Comparison of ENCODE assay signal across 8 cellular contexts in genomic region chr3:42080452-42080872, GRCh38. TPM values are rescaled to one million over a fixed set of nuclear protein-coding genes. Genes with fewer than 3 reads are reported as not detected.
DNase-seq lines count a peak whose midpoint lies in the region; ATAC-seq, FAIRE-seq and TF ChIP-seq lines count a peak whose summit lies in the region.

No MANE protein-coding gene starts in this region.

- H3K27ac ChIP-seq in pancreas, result peak overlapping the region in 2 of 4 donors; percentile 3 to 37
- H3K27ac ChIP-seq in WERI-Rb-1, result no peak overlapping the region

- peaks cover 21% of the 10 kb centered on the region for H3K36me3 Mint-ChIP-seq in HFFc6 (ENCODE audit: low read depth)
- H3K36me3 Mint-ChIP-seq in activated CD4-positive, alpha-beta T cell treated with anti-CD3 and anti-CD28 coated beads, Interleukin-2, amount 10 ng/mL, durations not matched to agents 24 days and 14 days (ENCODE audit: low read depth), result peaks cover 3% of the 10 kb centered on the region

- H3K4me3 ChIP-seq in foreskin fibroblast (ENCODE audit: low read depth in 1 of 2, low read length in 2 of 2), result no peak overlapping the region
- no peak overlapping the region for H3K4me3 ChIP-seq in pancreas
- H3K4me3 ChIP-seq in WERI-Rb-1 (ENCODE audit: low read depth, low read length), result no peak overlapping the region

- FAIRE-seq in pancreas (lab: Jason Lieb, UNC), result no peak

- ATAC-seq in pancreas, result peak; percentile 77 to 84 (median 79)

- peaks cover 4% of the 10 kb centered on the region; the same call in 1 of the 2 replicates for H3K9me3 Mint-ChIP-seq in HFFc6
- H3K9me3 Mint-ChIP-seq in activated CD4-positive, alpha-beta T cell treated with anti-CD3 and anti-CD28 coated beads, Interleukin-2, amount 10 ng/mL, durations not matched to agents 24 days and 14 days, result peaks cover 4% of the 10 kb centered on the region

- H3K27ac Mint-ChIP-seq in HFFc6, result peak overlapping the region; percentile 83
- peak overlapping the region; percentile 84 for H3K27ac Mint-ChIP-seq in activated CD4-positive, alpha-beta T cell treated with anti-CD3 and anti-CD28 coated beads, Interleukin-2, amount 10 ng/mL, durations not matched to agents 24 days and 14 days

- no peak for TF ChIP-seq CTCF in HFFc6 (IDR thresholded peaks at IDR 0.05)
- TF ChIP-seq CTCF in foreskin fibroblast (IDR thresholded peaks at IDR 0.05; ENCODE audit: low read depth, low read length), result no peak
- no peak for TF ChIP-seq CTCF in pancreas (IDR thresholded peaks at IDR 0.05)
- no peak for TF ChIP-seq CTCF in WERI-Rb-1 (IDR thresholded peaks at IDR 0.05; ENCODE audit: low read depth, low read length)

- H3K4me3 Mint-ChIP-seq in HFFc6, result peak overlapping the region; percentile 38
- peak overlapping the region; percentile 26 for H3K4me3 Mint-ChIP-seq in activated CD4-positive, alpha-beta T cell treated with anti-CD3 and anti-CD28 coated beads, Interleukin-2, amount 10 ng/mL, durations not matched to agents 24 days and 14 days

- H3K4me1 Mint-ChIP-seq in HFFc6 (ENCODE audit: low read depth), result peaks cover 77% of the 10 kb centered on the region
- H3K4me1 Mint-ChIP-seq in activated CD4-positive, alpha-beta T cell treated with anti-CD3 and anti-CD28 coated beads, Interleukin-2, amount 10 ng/mL, durations not matched to agents 24 days and 14 days, result peaks cover 37% of the 10 kb centered on the region

- peaks cover 0 to 12% (median 9%) of the 10 kb centered on the region in 3 donors for H3K4me1 ChIP-seq in pancreas

- no peaks in the 10 kb centered on the region for H3K27me3 ChIP-seq in pancreas
- H3K27me3 ChIP-seq in WERI-Rb-1 (ENCODE audit: insufficient read depth, low read depth, severe bottlenecking), result no peaks in the 10 kb centered on the region

- 68 to 78% methylated on average over 1 of the region's 1 CpG for WGBS in pancreas, 2 donors

- peak; percentile 86 for DNase-seq in Ammon's horn (ENCODE audit: low spot score)
- peak; percentile 59 for DNase-seq in HFFc6
- DNase-seq in activated CD4-positive, alpha-beta T cell treated with anti-CD3 and anti-CD28 coated beads, Interleukin-2, amount 10 ng/mL, durations not matched to agents 24 days and 14 days, result no peak
- DNase-seq in foreskin fibroblast, result peak; percentile 65 to 78
- DNase-seq in pancreas, result no peak
- DNase-seq in NCI-H748 (lab: John Stamatoyannopoulos, UW; ENCODE audit: unreplicated experiment), result no peak
- DNase-seq in WERI-Rb-1, result no peak
- DNase-seq in stimulated activated CD8-positive, alpha-beta memory T cell treated with anti-CD3 and anti-CD28 coated beads, Interleukin-4, amount 100 ng/mL, for 48 hours, result no peak

- intact Hi-C loops in activated CD4-positive, alpha-beta T cell treated with anti-CD3 and anti-CD28 coated beads, Interleukin-2, amount 10 ng/mL, durations not matched to agents 24 days and 14 days (cut with micrococcal nuclease), result loop anchor here (1.0 to 5.0 kb wide), 2 partner anchors 33 to 66 kb away; no protein-coding TSS in a partner anchor
- intact Hi-C loops in pancreas (cut with DNase I), result no loop called here

- no peaks in the 10 kb centered on the region for H3K9me3 ChIP-seq in pancreas
- H3K9me3 ChIP-seq in WERI-Rb-1 (ENCODE audit: severe bottlenecking), result no peaks in the 10 kb centered on the region

- no peaks in the 10 kb centered on the region for H3K36me3 ChIP-seq in pancreas
- H3K36me3 ChIP-seq in WERI-Rb-1, result no peaks in the 10 kb centered on the region

- H3K27me3 Mint-ChIP-seq in HFFc6 (ENCODE audit: insufficient read depth), result no peaks in the 10 kb centered on the region; the same call in 1 of the 2 replicates
- H3K27me3 Mint-ChIP-seq in activated CD4-positive, alpha-beta T cell treated with anti-CD3 and anti-CD28 coated beads, Interleukin-2, amount 10 ng/mL, durations not matched to agents 24 days and 14 days, result no peaks in the 10 kb centered on the region

RNA-seq across cellular contexts. Expression of gene TRAK1, which starts 10.7 kb away (rescaled TPM):
- 10 to 100 TPM; 50.6 to 54.3 (median 52.3) TPM for total RNA-seq in HFFc6 (2021; fragmentation: NEBNext Ultra II Directional; extraction: Animal tissue kit (Norgen Biotek cat#: 25700))
- total RNA-seq in activated CD4-positive, alpha-beta T cell treated with anti-CD3 and anti-CD28 coated beads, Interleukin-2, amount 10 ng/mL, durations not matched to agents 24 days and 14 days, result 35.4 and 35.9 TPM in 2 replicates
- 10 to 100 TPM in 4 of 6 donors, 1 to 10 TPM in 2; 9.3 to 24.3 (median 11.7) TPM for total RNA-seq in pancreas
- polyA plus RNA-seq in pancreas, result 10 to 100 TPM; 10.6 to 19.7 TPM

Comparison
In these comparisons a context has a peak if more than half of its experiments do, and no peak if none do; other contexts are left out.
1. DNase-seq: peak in Ammon's horn (single experiment), HFFc6 (single experiment) and foreskin fibroblast (2 of 2); none in activated CD4-positive, alpha-beta T cell treated with anti-CD3 and anti-CD28 coated beads, Interleukin-2, amount 10 ng/mL, durations not matched to agents 24 days and 14 days (single experiment), pancreas (0 of 6), NCI-H748 (single experiment), WERI-Rb-1 (single experiment) and stimulated activated CD8-positive, alpha-beta memory T cell treated with anti-CD3 and anti-CD28 coated beads, Interleukin-4, amount 100 ng/mL, for 48 hours (single experiment).